8 cellular contexts compared by ENCODE assay signal in genomic region chr19:6362351-6362801, GRCh38. TPM values are rescaled to one million over a fixed set of nuclear protein-coding genes. Genes with fewer than 3 reads are reported as not detected.
DNase-seq lines count a peak whose midpoint lies in the region; ATAC-seq lines count a peak whose summit lies in the region.

No MANE protein-coding gene starts in this region.

- H3K4me3 Mint-ChIP-seq in activated T-helper 2 cell treated with anti-CD3 and anti-CD28 coated beads, Interferon-gamma antibody, Interleukin-2, Interleukin-4, amounts not matched to agents 10 μg/mL and 5 μg/mL and 100 μg/mL, durations not matched to agents 14 hours and 24 hours and 36 hours (ENCODE audit: low read depth): peak overlapping the region; percentile 98
- peak overlapping the region; percentile 93 for H3K4me3 Mint-ChIP-seq in stimulated activated memory B cell treated with anti-CD40 and anti-IgM and Interleukin-4, amounts not matched to agents 10 μg/mL and 1 μg/mL and 100 μg/mL, for 72 hours

- H3K9me3 Mint-ChIP-seq in activated T-helper 2 cell treated with anti-CD3 and anti-CD28 coated beads, Interferon-gamma antibody, Interleukin-2, Interleukin-4, amounts not matched to agents 10 μg/mL and 5 μg/mL and 100 μg/mL, durations not matched to agents 14 hours and 24 hours and 36 hours: no peaks in the 10 kb centered on the region
- no peaks in the 10 kb centered on the region for H3K9me3 Mint-ChIP-seq in stimulated activated memory B cell treated with anti-CD40 and anti-IgM and Interleukin-4, amounts not matched to agents 10 μg/mL and 1 μg/mL and 100 μg/mL, for 72 hours

- H3K4me1 ChIP-seq in iPS-15b (ENCODE audit: control insufficient read depth, insufficient read depth, low read length): peaks cover 2% of the 10 kb centered on the region

- intact Hi-C loops in activated T-helper 2 cell treated with anti-CD3 and anti-CD28 coated beads, Interferon-gamma antibody, Interleukin-2, Interleukin-4, amounts not matched to agents 10 μg/mL and 5 μg/mL and 100 μg/mL, durations not matched to agents 14 hours and 24 hours and 36 hours (cut with micrococcal nuclease): loop anchor here (1.0 kb wide), 1 partner anchor 10 kb away; the partner anchor contains the start of gene ALKBH7

- peak overlapping the region; percentile 98 for H3K27ac Mint-ChIP-seq in activated T-helper 2 cell treated with anti-CD3 and anti-CD28 coated beads, Interferon-gamma antibody, Interleukin-2, Interleukin-4, amounts not matched to agents 10 μg/mL and 5 μg/mL and 100 μg/mL, durations not matched to agents 14 hours and 24 hours and 36 hours
- peak overlapping the region; percentile 90 for H3K27ac Mint-ChIP-seq in stimulated activated memory B cell treated with anti-CD40 and anti-IgM and Interleukin-4, amounts not matched to agents 10 μg/mL and 1 μg/mL and 100 μg/mL, for 72 hours

- H3K9me3 ChIP-seq in iPS-15b (ENCODE audit: control insufficient read depth, insufficient read depth, low read length): no peaks in the 10 kb centered on the region

- peak overlapping the region; percentile 79 for H3K9ac ChIP-seq in iPS-15b (ENCODE audit: low read depth, low read length)

- peaks cover 14% of the 10 kb centered on the region for H3K36me3 ChIP-seq in iPS-15b (ENCODE audit: control insufficient read depth, insufficient read depth, low read length)

- no peaks in the 10 kb centered on the region for H3K27me3 ChIP-seq in iPS-15b (ENCODE audit: control insufficient read depth, insufficient read depth, low read length)

- H3K4me1 Mint-ChIP-seq in activated T-helper 2 cell treated with anti-CD3 and anti-CD28 coated beads, Interferon-gamma antibody, Interleukin-2, Interleukin-4, amounts not matched to agents 10 μg/mL and 5 μg/mL and 100 μg/mL, durations not matched to agents 14 hours and 24 hours and 36 hours (ENCODE audit: low read depth): peaks cover 11% of the 10 kb centered on the region
- H3K4me1 Mint-ChIP-seq in stimulated activated memory B cell treated with anti-CD40 and anti-IgM and Interleukin-4, amounts not matched to agents 10 μg/mL and 1 μg/mL and 100 μg/mL, for 72 hours: peaks cover 12% of the 10 kb centered on the region

- DNase-seq in activated CD4-positive, CD25-positive, alpha-beta regulatory T cell treated with anti-CD3 and anti-CD28 coated beads, Interleukin-2, amount 50 U/mL, for 72 hours: peak; percentile 41
- DNase-seq in activated T-helper 2 cell treated with anti-CD3 and anti-CD28 coated beads, Interferon-gamma antibody, Interleukin-2, Interleukin-4, amounts not matched to agents 10 μg/mL and 5 μg/mL and 100 μg/mL, durations not matched to agents 14 hours and 24 hours and 36 hours (ENCODE audit: low spot score): peak; percentile 42
- DNase-seq in HuH-7.5 (ENCODE audit: low spot score): no peak

- peak overlapping the region; percentile 75 for H3K4me3 ChIP-seq in iPS-15b (ENCODE audit: low read depth, low read length)

- no peaks in the 10 kb centered on the region for H3K27me3 Mint-ChIP-seq in activated T-helper 2 cell treated with anti-CD3 and anti-CD28 coated beads, Interferon-gamma antibody, Interleukin-2, Interleukin-4, amounts not matched to agents 10 μg/mL and 5 μg/mL and 100 μg/mL, durations not matched to agents 14 hours and 24 hours and 36 hours (ENCODE audit: low read depth)
- H3K27me3 Mint-ChIP-seq in stimulated activated memory B cell treated with anti-CD40 and anti-IgM and Interleukin-4, amounts not matched to agents 10 μg/mL and 1 μg/mL and 100 μg/mL, for 72 hours: no peaks in the 10 kb centered on the region

- peaks cover 45% of the 10 kb centered on the region for H3K36me3 Mint-ChIP-seq in activated T-helper 2 cell treated with anti-CD3 and anti-CD28 coated beads, Interferon-gamma antibody, Interleukin-2, Interleukin-4, amounts not matched to agents 10 μg/mL and 5 μg/mL and 100 μg/mL, durations not matched to agents 14 hours and 24 hours and 36 hours (ENCODE audit: low read depth)
- H3K36me3 Mint-ChIP-seq in stimulated activated memory B cell treated with anti-CD40 and anti-IgM and Interleukin-4, amounts not matched to agents 10 μg/mL and 1 μg/mL and 100 μg/mL, for 72 hours: peaks cover 24% of the 10 kb centered on the region

- no peak for ATAC-seq in activated CD4-positive, CD25-positive, alpha-beta regulatory T cell treated with anti-CD3 and anti-CD28 coated beads, Interleukin-2, amount 50 U/mL, for 24 hours
- ATAC-seq in stimulated activated memory B cell treated with anti-CD40 and anti-IgM and Interleukin-4, amounts not matched to agents 10 μg/mL and 1 μg/mL and 100 μg/mL, for 72 hours: no peak
- ATAC-seq in GM21447 (IDR thresholded peaks at IDR 0.05; ENCODE audit: unreplicated experiment) (no peak), HG02852 (IDR thresholded peaks at IDR 0.05; ENCODE audit: unreplicated experiment) (no peak)

RNA-seq across cellular contexts. Expression of gene CLPP, which starts 1.0 kb away (rescaled TPM):
- 175 and 183 TPM in 2 replicates for total RNA-seq in activated T-helper 2 cell treated with anti-CD3 and anti-CD28 coated beads, Interferon-gamma antibody, Interleukin-2, Interleukin-4, amounts not matched to agents 10 μg/mL and 5 μg/mL and 100 μg/mL, durations not matched to agents 14 hours and 24 hours and 36 hours

RNA-seq across cellular contexts. Expression of gene ALKBH7, which starts 10.2 kb away (rescaled TPM):
- 33.0 and 35.9 TPM in 2 replicates for total RNA-seq in activated T-helper 2 cell treated with anti-CD3 and anti-CD28 coated beads, Interferon-gamma antibody, Interleukin-2, Interleukin-4, amounts not matched to agents 10 μg/mL and 5 μg/mL and 100 μg/mL, durations not matched to agents 14 hours and 24 hours and 36 hours

RNA-seq across cellular contexts. Expression of gene PSPN, which starts 13.4 kb away (rescaled TPM):
- total RNA-seq in activated T-helper 2 cell treated with anti-CD3 and anti-CD28 coated beads, Interferon-gamma antibody, Interleukin-2, Interleukin-4, amounts not matched to agents 10 μg/mL and 5 μg/mL and 100 μg/mL, durations not matched to agents 14 hours and 24 hours and 36 hours: 1.6 and 1.9 TPM in 2 replicates

RNA-seq across cellular contexts. Expression of gene ACER1, which starts 29.0 kb away (rescaled TPM):
- 0.11 TPM in 2 replicates for total RNA-seq in activated T-helper 2 cell treated with anti-CD3 and anti-CD28 coated beads, Interferon-gamma antibody, Interleukin-2, Interleukin-4, amounts not matched to agents 10 μg/mL and 5 μg/mL and 100 μg/mL, durations not matched to agents 14 hours and 24 hours and 36 hours

RNA-seq across cellular contexts. Expression of gene GTF2F1, which starts 30.6 kb away (rescaled TPM):
- 59.6 and 60.1 TPM in 2 replicates for total RNA-seq in activated T-helper 2 cell treated with anti-CD3 and anti-CD28 coated beads, Interferon-gamma antibody, Interleukin-2, Interleukin-4, amounts not matched to agents 10 μg/mL and 5 μg/mL and 100 μg/mL, durations not matched to agents 14 hours and 24 hours and 36 hours
